ENCODE assay signal across 1 cellular context in the genomic region with DNA sequence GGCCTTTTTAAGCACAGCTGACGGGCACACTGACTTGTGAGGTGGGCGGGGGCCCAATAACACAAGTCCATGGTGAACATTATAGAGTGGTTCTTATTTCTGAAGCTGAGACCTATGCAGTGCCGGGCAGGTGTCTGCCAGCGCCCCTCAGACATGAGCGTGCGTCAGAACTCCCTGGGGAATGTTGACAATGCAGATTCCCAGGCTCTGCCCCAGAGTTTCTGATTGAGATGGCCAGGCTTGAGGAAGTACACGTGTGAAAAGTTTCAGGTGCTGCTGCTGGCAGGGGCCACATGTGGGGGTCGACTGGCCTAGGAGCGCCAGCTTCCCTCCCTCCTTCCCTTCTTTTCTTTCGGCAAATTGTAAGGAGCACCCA.
A peak's percentile ranks its signal among the peaks of the same experiment; 100 is the strongest.
TF ChIP-seq lines count a peak whose summit lies in the region.

No MANE protein-coding gene starts in this region.

TF ChIP-seq in HepG2, 621 proteins besides CTCF, POLR2A, EP300 and RAD21:
- TF ChIP-seq SETDB1 (CRISPR knock-in tag; IDR thresholded peaks at IDR 0.05; ENCODE audit: borderline replicate concordance) = no peak
- TF ChIP-seq, protein P1, sequence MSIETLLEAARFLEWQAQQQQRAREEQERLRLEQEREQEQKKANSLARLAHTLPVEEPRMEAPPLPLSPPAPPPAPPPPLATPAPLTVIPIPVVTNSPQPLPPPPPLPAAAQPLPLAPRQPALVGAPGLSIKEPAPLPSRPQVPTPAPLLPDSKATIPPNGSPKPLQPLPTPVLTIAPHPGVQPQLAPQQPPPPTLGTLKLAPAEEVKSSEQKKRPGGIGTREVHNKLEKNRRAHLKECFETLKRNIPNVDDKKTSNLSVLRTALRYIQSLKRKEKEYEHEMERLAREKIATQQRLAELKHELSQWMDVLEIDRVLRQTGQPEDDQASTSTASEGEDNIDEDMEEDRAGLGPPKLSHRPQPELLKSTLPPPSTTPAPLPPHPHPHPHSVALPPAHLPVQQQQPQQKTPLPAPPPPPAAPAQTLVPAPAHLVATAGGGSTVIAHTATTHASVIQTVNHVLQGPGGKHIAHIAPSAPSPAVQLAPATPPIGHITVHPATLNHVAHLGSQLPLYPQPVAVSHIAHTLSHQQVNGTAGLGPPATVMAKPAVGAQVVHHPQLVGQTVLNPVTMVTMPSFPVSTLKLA (IDR thresholded peaks at IDR 0.05) = 0 out of 2 replicates have a peak, but pooled peaks have one; percentile 15
